Comparison of ENCODE assay signal across 8 cellular contexts in genomic region chr17:65455972-65456343, GRCh38.
A peak's percentile ranks its signal among the peaks of the same experiment; 100 is the strongest.
DNase-seq lines count a peak whose midpoint lies in the region; ATAC-seq, FAIRE-seq and TF ChIP-seq lines count a peak whose summit lies in the region.

No MANE protein-coding gene starts in this region.

- H3K4me1 Mint-ChIP-seq in H9, result peaks cover 50 to 58% of the 10 kb centered on the region in 2 experiments
- no peaks in the 10 kb centered on the region for H3K4me1 Mint-ChIP-seq in CD14-positive monocyte

- intact Hi-C loops in CD14-positive monocyte (cut with micrococcal nuclease), result no loop called here

- H3K27me3 Mint-ChIP-seq in H9 (ENCODE audit: low read depth) (peaks cover 4% of the 10 kb centered on the region), CD14-positive monocyte (ENCODE audit: low read depth in 3 of 3) (peaks cover 5 to 13% (median 10%) of the 10 kb centered on the region in 3 donors)

- H3T11ph ChIP-seq in H9 (ENCODE audit: low read length), result no peak overlapping the region

- no peak overlapping the region for H2AFZ ChIP-seq in H9 (ENCODE audit: low read length)

- H3K4me3 Mint-ChIP-seq in H9, result no peak overlapping the region
- no peak overlapping the region for H3K4me3 Mint-ChIP-seq in CD14-positive monocyte

- no peak overlapping the region for H3K27ac ChIP-seq in H9 (ENCODE audit: insufficient read length, low read depth, low read length)

- H3K4me2 ChIP-seq in H9 (ENCODE audit: insufficient read depth, insufficient read length, low read length), result no peak overlapping the region

- 0 out of 7 replicates have a peak overlapping the region, but pooled peaks of 1 of the 3 experiments have one; percentile 32 for H3K27ac Mint-ChIP-seq in H9
- no peak overlapping the region for H3K27ac Mint-ChIP-seq in CD14-positive monocyte

- H3K27me3 ChIP-seq in H9 (ENCODE audit: insufficient read depth, low read length), result no peaks in the 10 kb centered on the region; the same call in 1 of the 2 replicates

- H3K36me3 Mint-ChIP-seq in H9 (ENCODE audit: insufficient read depth in 1 of 3, low read depth in 3 of 3) (peaks cover 0 to 2% (median 0%) of the 10 kb centered on the region in 3 experiments; a peak in 2 of 7 replicates), CD14-positive monocyte (no peaks in the 10 kb centered on the region)

- no peak overlapping the region for H2AK5ac ChIP-seq in H9 (ENCODE audit: insufficient read length, low read length)

- no peak overlapping the region for H3K18ac ChIP-seq in H9 (ENCODE audit: insufficient read length, low read depth, low read length)

- H4K91ac ChIP-seq in H9 (ENCODE audit: insufficient read length, low read depth, low read length), result no peak overlapping the region

- H3K9me3 Mint-ChIP-seq in H9 (no peaks in the 10 kb centered on the region), CD14-positive monocyte (peaks cover 0 to 4% (median 2%) of the 10 kb centered on the region in 7 donors)

- H3K9ac ChIP-seq in H9 (ENCODE audit: extremely low read depth, insufficient read length, low read length), result no peak overlapping the region

- TF ChIP-seq CTCF in H9 (conservative IDR thresholded peaks at IDR 0.05) (peak; percentile 66), fibroblast of pulmonary artery (IDR thresholded peaks at IDR 0.05; ENCODE audit: low read length, missing control alignments) (peak; percentile 42), CD14-positive monocyte (IDR thresholded peaks at IDR 0.05) (no peak)

- H2BK5ac ChIP-seq in H9 (ENCODE audit: insufficient read length, low read length), result no peak overlapping the region

- no peak overlapping the region for H2BK20ac ChIP-seq in H9 (ENCODE audit: low read depth, low read length, poor library complexity, severe bottlenecking)

- no peak overlapping the region for H2BK120ac ChIP-seq in H9 (ENCODE audit: low read depth, low read length, poor library complexity, severe bottlenecking)

- WGBS in H9 (ENCODE audit: extremely low coverage, insufficient read length, low lambda C conversion rate), result no CpG with 5 or more reads among the region's 7 CpGs

- no peak overlapping the region for H4K5ac ChIP-seq in H9 (ENCODE audit: insufficient read length, low read depth, low read length)

- no peaks in the 10 kb centered on the region for H3K23me2 ChIP-seq in H9 (ENCODE audit: insufficient read length, low read depth, low read length, poor library complexity, severe bottlenecking)

- no peaks in the 10 kb centered on the region for H4K20me1 ChIP-seq in H9 (ENCODE audit: control insufficient read depth, insufficient read depth, insufficient read length)

- no peaks in the 10 kb centered on the region for H3K79me1 ChIP-seq in H9 (ENCODE audit: insufficient read depth, low read depth, low read length, poor library complexity, severe bottlenecking)

- H3K14ac ChIP-seq in H9 (ENCODE audit: insufficient read depth, low read length), result no peak overlapping the region

- peaks cover 15% of the 10 kb centered on the region; the same call in 1 of the 2 replicates for H3K4me1 ChIP-seq in H9 (ENCODE audit: insufficient read depth, low read length)

- no peak overlapping the region for H3K56ac ChIP-seq in H9 (ENCODE audit: insufficient read length, low read depth, low read length)

- peak; percentile 69 for DNase-seq in H9
- DNase-seq in fibroblast of pulmonary artery (ENCODE audit: low read depth), result peak; percentile 48
- DNase-seq in pons (ENCODE audit: low spot score), result peak; percentile 23
- no peak for DNase-seq in GM19239 (ENCODE audit: insufficient read length, low spot score)
- DNase-seq in UCSD-AML1 (lab: John Stamatoyannopoulos, UW; ENCODE audit: unreplicated experiment), result no peak
- no peak for DNase-seq in CD14-positive monocyte (ENCODE audit: low spot score)
- no peak for DNase-seq in NCI-H2196 treated with DMSO at 0.1 percent for 48 hours (lab: John Stamatoyannopoulos, UW; ENCODE audit: unreplicated experiment)

- no peak overlapping the region for H3K4ac ChIP-seq in H9 (ENCODE audit: low read depth, low read length)

- no peak overlapping the region for H2BK15ac ChIP-seq in H9 (ENCODE audit: low read depth, low read length)

- no peak overlapping the region for H2BK12ac ChIP-seq in H9 (ENCODE audit: insufficient read length, low read depth, low read length)

- no peaks in the 10 kb centered on the region for H3K9me3 ChIP-seq in H9 (ENCODE audit: control insufficient read depth, low read depth, low read length)

- no peak overlapping the region for H3K23ac ChIP-seq in H9 (ENCODE audit: insufficient read length, low read depth, low read length)

- H3K4me3 ChIP-seq in fibroblast of pulmonary artery (replicated peaks; ENCODE audit: low read depth, low read length), result no peak overlapping the region

- no peak for FAIRE-seq in GM19239 (lab: Jason Lieb, UNC)

- H3K79me2 ChIP-seq in H9 (ENCODE audit: insufficient read depth, low read length), result no peaks in the 10 kb centered on the region

- no peak overlapping the region for H4K8ac ChIP-seq in H9 (replicated peaks; ENCODE audit: insufficient read length, low read depth, low read length)

- ATAC-seq in SK-N-SH treated with all-trans-retinoic acid at 6 μM for 48 hours, result peak; percentile 70

TF ChIP-seq in SK-N-SH treated with all-trans-retinoic acid at 6 μM for 48 hours, 23 proteins besides CTCF, POLR2A, EP300 and RAD21:
- TF ChIP-seq ZNF70 (CRISPR knock-in tag; IDR thresholded peaks at IDR 0.05), result no peak
- no peak for TF ChIP-seq CSRNP3 (CRISPR knock-in tag; IDR thresholded peaks at IDR 0.05)
- no peak for TF ChIP-seq BACH2 (CRISPR knock-in tag; IDR thresholded peaks at IDR 0.05; ENCODE audit: borderline replicate concordance)
- TF ChIP-seq ZNF565 (CRISPR knock-in tag; conservative IDR thresholded peaks at IDR 0.05; ENCODE audit: low read depth), result no peak
- TF ChIP-seq ZFP3 (CRISPR knock-in tag; IDR thresholded peaks at IDR 0.05), result no peak
- TF ChIP-seq ARNTL (CRISPR knock-in tag; IDR thresholded peaks at IDR 0.05; ENCODE audit: borderline replicate concordance, low read depth), result no peak
- no peak for TF ChIP-seq ESRRG (CRISPR knock-in tag; IDR thresholded peaks at IDR 0.05)
- no peak for TF ChIP-seq GLIS3 (CRISPR knock-in tag; IDR thresholded peaks at IDR 0.05)

Comparison
In these comparisons a context has a peak if more than half of its experiments do, and no peak if none do; other contexts are left out.
1. DNase-seq: peak in H9 (single experiment), fibroblast of pulmonary artery (single experiment) and pons (single experiment); none in GM19239 (single experiment), UCSD-AML1 (single experiment), CD14-positive monocyte (single experiment) and NCI-H2196 treated with DMSO at 0.1 percent for 48 hours (single experiment).